Comparison of ENCODE assay signal across 9 cellular contexts in the genomic region with DNA sequence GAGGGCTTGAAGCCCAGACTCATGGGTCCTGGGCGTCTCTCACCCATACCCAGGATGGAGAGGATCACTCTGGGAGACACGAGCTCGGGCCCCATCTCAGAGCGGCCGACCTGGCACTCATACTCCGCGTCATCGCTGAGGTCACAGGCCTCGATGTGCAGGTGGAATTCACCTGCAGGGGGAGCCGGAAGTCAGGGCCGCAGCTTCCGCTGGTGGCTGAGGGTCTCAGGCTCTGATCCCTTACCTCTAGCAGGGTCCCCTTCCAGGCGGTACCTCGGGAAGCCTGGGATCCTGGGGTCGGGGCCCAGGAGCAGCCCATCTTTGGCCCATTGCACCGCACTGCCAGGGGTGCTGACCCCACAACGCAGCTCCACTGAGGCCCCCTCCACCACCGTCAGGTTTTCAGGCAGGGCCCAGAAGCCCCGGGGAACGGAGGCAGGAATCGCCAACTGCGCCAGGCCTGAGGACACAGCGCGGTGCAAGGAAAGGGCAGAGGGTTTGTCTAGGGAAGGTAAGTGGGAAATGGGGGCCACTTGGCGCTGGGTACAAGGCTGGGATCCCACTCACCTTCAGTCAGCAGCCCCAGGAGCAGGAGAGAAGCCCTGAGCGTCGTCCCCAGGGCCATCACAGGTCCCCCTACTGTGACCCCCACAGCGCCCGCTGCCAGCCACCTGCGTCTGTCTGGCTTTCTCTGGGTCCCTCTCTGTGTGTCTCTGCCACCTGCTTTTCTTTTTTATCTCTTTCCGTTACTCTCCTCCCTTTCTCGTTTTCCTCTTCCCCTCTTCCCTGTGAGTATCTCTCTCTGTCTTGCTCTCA. TPM values are rescaled to one million over a fixed set of nuclear protein-coding genes. Genes with fewer than 3 reads are reported as not detected.
DNase-seq lines count a peak whose midpoint lies in the region; TF ChIP-seq lines count a peak whose summit lies in the region.
"Had no signal": no experiment of that assay in that cellular context is flagged by ENCODE, and none has a peak within 500 bp of the region (broad histone marks: within the 10 kb centered on the region; RNA-seq: fewer than 3 reads in every experiment).

No MANE protein-coding gene starts in this region.

- H3K9me3 ChIP-seq in OCI-LY7 (ENCODE audit: low read length) (no peaks in the 10 kb centered on the region), vagina (no peaks in the 10 kb centered on the region)
- H3K9me3 ChIP-seq: left ventricle myocardium inferior had no signal

- no peaks in the 10 kb centered on the region for H4K20me1 ChIP-seq in OCI-LY7 (ENCODE audit: insufficient read depth, low read length)

- H2BK15ac ChIP-seq in mesendoderm (replicated peaks; ENCODE audit: low read depth), result no peak overlapping the region

- H4K8ac ChIP-seq in mesendoderm (ENCODE audit: low read depth, low read length), result no peak overlapping the region

- CTCF ChIA-PET in OCI-LY7 (lab: Charles Lee; ENCODE audit: unreplicated experiment), result no interaction called here

- H3K4ac ChIP-seq in mesendoderm (ENCODE audit: low read depth, low read length), result no peak overlapping the region

- H3K56ac ChIP-seq in mesendoderm (ENCODE audit: low read length), result peak overlapping the region; percentile 2

- no peak overlapping the region for H2BK120ac ChIP-seq in mesendoderm (ENCODE audit: low read depth, low read length)

- H3K9me2 ChIP-seq in OCI-LY7 (ENCODE audit: insufficient read depth, low read length), result no peaks in the 10 kb centered on the region

- no peak overlapping the region for H2BK5ac ChIP-seq in mesendoderm (ENCODE audit: low read length)

- H2AK5ac ChIP-seq in mesendoderm (ENCODE audit: low read length), result no peak overlapping the region

- no TSS peak for BruUV-seq in OCI-LY7 (replicated peaks; lab: Mats Ljungman, UMichigan)

- H3K4me1 ChIP-seq in OCI-LY7 (ENCODE audit: insufficient read depth, low read length, poor library complexity, severe bottlenecking) (peaks cover 7% of the 10 kb centered on the region), mesendoderm (ENCODE audit: control insufficient read depth, low read depth, low read length) (no peaks in the 10 kb centered on the region), vagina (peaks cover 6% of the 10 kb centered on the region)

- H2AFZ ChIP-seq in OCI-LY7 (ENCODE audit: low read length), result no peak overlapping the region

- no peaks in the 10 kb centered on the region for H3K79me1 ChIP-seq in mesendoderm (ENCODE audit: low read length)

- intact Hi-C loops in OCI-LY7 (cut with micrococcal nuclease; ENCODE audit: unreplicated experiment) (no loop called here), vagina (cut with DNase I) (no loop called here)

- H3K79me2 ChIP-seq in OCI-LY7 (ENCODE audit: insufficient read depth, low read depth, low read length), result no peaks in the 10 kb centered on the region
- H3K79me2 ChIP-seq in mesendoderm (ENCODE audit: control insufficient read depth, insufficient read depth, low read length), result no peaks in the 10 kb centered on the region

- no peak overlapping the region for H4K5ac ChIP-seq in mesendoderm (ENCODE audit: low read length)

- no CpG with 5 or more reads among the region's 32 CpGs for WGBS in mesendoderm (ENCODE audit: extremely low coverage, insufficient coverage, low lambda C conversion rate)

- no peak overlapping the region for H3K4me2 ChIP-seq in OCI-LY7 (ENCODE audit: low read length)
- H3K4me2 ChIP-seq in mesendoderm (ENCODE audit: low read length), result no peak overlapping the region

- no peak overlapping the region for H3K27ac ChIP-seq in OCI-LY7 (ENCODE audit: low read depth, low read length, poor library complexity, severe bottlenecking)
- H3K27ac ChIP-seq in mesendoderm (ENCODE audit: low read depth, low read length), result no peak overlapping the region
- H3K27ac ChIP-seq in vagina, result no peak overlapping the region
- H3K27ac ChIP-seq: left ventricle myocardium inferior had no signal

- H3K27me3 ChIP-seq in H7 (ENCODE audit: control insufficient read depth, insufficient read depth, low read length) (peaks cover 53% of the 10 kb centered on the region), mesendoderm (ENCODE audit: insufficient read depth, low read length, poor library complexity) (peaks cover 3% of the 10 kb centered on the region), vagina (peaks cover 5% of the 10 kb centered on the region)

- peak; percentile 90 for DNase-seq in H7
- DNase-seq in OCI-LY7 (ENCODE audit: low spot score), result no peak
- DNase-seq in mesendoderm, result peak; percentile 63
- DNase-seq in SKM-1 treated with dmso at 0.1 percent for 144 hours (lab: John Stamatoyannopoulos, UW; ENCODE audit: unreplicated experiment), result no peak
- no peak for DNase-seq in putamen (ENCODE audit: low spot score)
- DNase-seq in vagina (ENCODE audit: extremely low spot score in 2 of 2), result no peak
- DNase-seq: GF-D8, left ventricle myocardium inferior had no signal

- peak overlapping the region; percentile 16; the same call in 1 of the 2 replicates for H3K4me3 ChIP-seq in H7 (ENCODE audit: insufficient read depth, low read depth, low read length)
- no peak overlapping the region for H3K4me3 ChIP-seq in OCI-LY7 (ENCODE audit: low read depth, low read length, poor library complexity, severe bottlenecking)
- H3K4me3 ChIP-seq in mesendoderm (ENCODE audit: low read length), result no peak overlapping the region
- no peak overlapping the region for H3K4me3 ChIP-seq in vagina
- H3K4me3 ChIP-seq: left ventricle myocardium inferior had no signal

- H3K18ac ChIP-seq in mesendoderm (ENCODE audit: low read length), result no peak overlapping the region

- H3K23ac ChIP-seq in mesendoderm (ENCODE audit: low read length), result no peak overlapping the region

- no peaks in the 10 kb centered on the region for H3K36me3 ChIP-seq in H7 (replicated peaks; ENCODE audit: control insufficient read depth, insufficient read depth, low read length)
- no peaks in the 10 kb centered on the region for H3K36me3 ChIP-seq in OCI-LY7 (ENCODE audit: insufficient read depth, low read length)
- H3K36me3 ChIP-seq in mesendoderm (ENCODE audit: control insufficient read depth, insufficient read depth, low read length), result no peaks in the 10 kb centered on the region
- no peaks in the 10 kb centered on the region for H3K36me3 ChIP-seq in vagina
- H3K36me3 ChIP-seq: left ventricle myocardium inferior had no signal

- POLR2A ChIA-PET in OCI-LY7 (lab: Charles Lee), result no interaction called here

- TF ChIP-seq CTCF in OCI-LY7 (conservative IDR thresholded peaks at IDR 0.05; ENCODE audit: low read length), result peak; percentile 52; the same call in 1 of the 2 replicates
- no peak for TF ChIP-seq CTCF in vagina (IDR thresholded peaks at IDR 0.05)

- TF ChIP-seq POLR2A in vagina (IDR thresholded peaks at IDR 0.05), result no peak

- no peak overlapping the region for H3K9ac ChIP-seq in mesendoderm (ENCODE audit: low read length)

RNA-seq across cellular contexts. Expression of a gene that starts 0.9 kb away (rescaled TPM):
- total RNA-seq in H7 (2014; rRNA removed; shearing (Covaris generic)), result not detected in 2 replicates
- total RNA-seq in OCI-LY7 (2014; rRNA removed; shearing (Covaris generic)), result not detected in 2 replicates
- total RNA-seq in OCI-LY7 (2022), result not detected in 2 replicates
- 0.06 TPM for polyA plus RNA-seq in mesendoderm (2013, experiment 1 of 2)
- polyA plus RNA-seq in mesendoderm (2013, experiment 2 of 2), result 0.18 TPM
- not detected for total RNA-seq in vagina
- total RNA-seq: activated CD8-positive, alpha-beta memory T cell treated with anti-CD3 and anti-CD28 coated beads for 36 hours; left ventricle myocardium inferior had no signal

RNA-seq across cellular contexts. Expression of a gene that starts 5.3 kb away (rescaled TPM):
- 0.55 and 0.92 TPM in 2 replicates for total RNA-seq in H7 (2014; rRNA removed; shearing (Covaris generic))
- total RNA-seq in OCI-LY7 (2014; rRNA removed; shearing (Covaris generic)), result 0.95 and 1.4 TPM in 2 replicates
- total RNA-seq in OCI-LY7 (2022) (2.0 and 2.2 TPM in 2 replicates), vagina (not detected)
- 1.2 TPM for polyA plus RNA-seq in mesendoderm (2013, experiment 1 of 2)
- 1.2 TPM for polyA plus RNA-seq in mesendoderm (2013, experiment 2 of 2)
- total RNA-seq: left ventricle myocardium inferior had no signal

RNA-seq across cellular contexts. Expression of a gene that starts 17.0 kb away (rescaled TPM):
- total RNA-seq in H7 (2014; rRNA removed; shearing (Covaris generic)), result 18.3 and 19.3 TPM in 2 replicates
- 0.13 TPM in 1 of 2 replicates, not detected in the other for total RNA-seq in OCI-LY7 (2014; rRNA removed; shearing (Covaris generic))
- total RNA-seq in OCI-LY7 (2022), result 0.70 and 1.2 TPM in 2 replicates
- polyA plus RNA-seq in mesendoderm (2013, experiment 1 of 2), result 8.0 TPM
- polyA plus RNA-seq in mesendoderm (2013, experiment 2 of 2), result 7.9 TPM
- 1.5 TPM for total RNA-seq in vagina

RNA-seq across cellular contexts. Expression of a gene that starts 38.8 kb away (rescaled TPM):
- not detected in 2 replicates for total RNA-seq in H7 (2014; rRNA removed; shearing (Covaris generic))
- total RNA-seq in OCI-LY7 (2014; rRNA removed; shearing (Covaris generic)), result not detected in 2 replicates
- total RNA-seq in OCI-LY7 (2022) (not detected in 2 replicates), vagina (not detected)
- not detected for polyA plus RNA-seq in mesendoderm (2013, experiment 1 of 2)
- polyA plus RNA-seq in mesendoderm (2013, experiment 2 of 2), result not detected
- total RNA-seq: activated CD8-positive, alpha-beta memory T cell treated with anti-CD3 and anti-CD28 coated beads for 36 hours; left ventricle myocardium inferior had no signal

RNA-seq across cellular contexts. Expression of a gene that starts 48.9 kb away (rescaled TPM):
- 6.8 and 7.5 TPM in 2 replicates for total RNA-seq in H7 (2014; rRNA removed; shearing (Covaris generic))
- total RNA-seq in OCI-LY7 (2014; rRNA removed; shearing (Covaris generic)), result 48.6 and 57.4 TPM in 2 replicates
- 40.5 and 42.6 TPM in 2 replicates for total RNA-seq in OCI-LY7 (2022)
- polyA plus RNA-seq in mesendoderm (2013, experiment 1 of 2), result 5.1 TPM
- polyA plus RNA-seq in mesendoderm (2013, experiment 2 of 2), result 5.1 TPM
- total RNA-seq in vagina, result 15.7 TPM

Comparison
In these comparisons a context has a peak if more than half of its experiments do, and no peak if none do; other contexts are left out.
1. DNase-seq: peak in H7 (single experiment) and mesendoderm (single experiment); none in OCI-LY7 (single experiment), SKM-1 treated with dmso at 0.1 percent for 144 hours (single experiment), putamen (single experiment) and vagina (0 of 2).